Comparison of ENCODE assay signal across 9 cellular contexts in genomic region chr7:36119005-36119711, GRCh38. TPM values are rescaled to one million over a fixed set of nuclear protein-coding genes. Genes with fewer than 3 reads are reported as not detected.
DNase-seq lines count a peak whose midpoint lies in the region; ATAC-seq and TF ChIP-seq lines count a peak whose summit lies in the region.
"Had no signal": no experiment of that assay in that cellular context is flagged by ENCODE, and none has a peak within 500 bp of the region (broad histone marks: within the 10 kb centered on the region; RNA-seq: fewer than 3 reads in every experiment).

No MANE protein-coding gene starts in this region.

- ATAC-seq in GM21723 (IDR thresholded peaks at IDR 0.05; ENCODE audit: unreplicated experiment) (no peak), HG03432 (IDR thresholded peaks at IDR 0.05; ENCODE audit: unreplicated experiment) (no peak)

- H3K4me1 ChIP-seq in skeletal muscle satellite cell (ENCODE audit: control insufficient read depth, insufficient read depth, low read length), result peaks cover 53% of the 10 kb centered on the region

- H3K4me3 ChIP-seq in skeletal muscle satellite cell (ENCODE audit: low read length), result no peak overlapping the region
- H3K4me3 ChIP-seq: esophagus muscularis mucosa had no signal

- CTCF ChIA-PET in RWPE1 (lab: Yijun Ruan, JAX), result no interaction called here

- peak; percentile 92 for DNase-seq in HCEC 1CT
- DNase-seq in RWPE1 (ENCODE audit: low spot score), result peak; percentile 76
- DNase-seq in fibroblast of the conjunctiva (ENCODE audit: low read depth), result peak; percentile 93
- no peak for DNase-seq in HuH-7 (ENCODE audit: low spot score)
- DNase-seq in ecto neural progenitor cell (ENCODE audit: low spot score), result no peak

- H3K27me3 ChIP-seq in skeletal muscle satellite cell (ENCODE audit: control insufficient read depth, insufficient read depth, low read length), result no peaks in the 10 kb centered on the region
- H3K27me3 ChIP-seq: esophagus muscularis mucosa had no signal

- no peak for TF ChIP-seq CTCF in RWPE1 (conservative IDR thresholded peaks at IDR 0.05; ENCODE audit: low read depth)

- H3K4me2 ChIP-seq in skeletal muscle satellite cell (ENCODE audit: low read length), result peak overlapping the region; percentile 48

- H3K36me3 ChIP-seq in skeletal muscle satellite cell (ENCODE audit: insufficient read depth, low read length), result no peaks in the 10 kb centered on the region
- H3K36me3 ChIP-seq: esophagus muscularis mucosa had no signal

- H3K9ac ChIP-seq in skeletal muscle satellite cell (ENCODE audit: low read depth, low read length), result no peak overlapping the region

- POLR2A ChIA-PET in RWPE1 (lab: Yijun Ruan, JAX; ENCODE audit: low non-redundant PET), result no interaction called here

- H3K9me3 ChIP-seq in skeletal muscle satellite cell (replicated peaks; ENCODE audit: low read length), result no peaks in the 10 kb centered on the region
- H3K9me3 ChIP-seq: esophagus muscularis mucosa had no signal

- H3K27ac ChIP-seq in RWPE1, result peak overlapping the region; percentile 85
- H3K27ac ChIP-seq: esophagus muscularis mucosa had no signal

RNA-seq across cellular contexts. Expression of gene EEPD1, which starts 33.9 kb away (rescaled TPM):
- total RNA-seq in skeletal muscle satellite cell (2012; rRNA removed), result 1.3 and 1.5 TPM in 2 replicates

Comparison
In these comparisons a context has a peak if more than half of its experiments do, and no peak if none do; other contexts are left out.
1. DNase-seq: peak in HCEC 1CT (single experiment), RWPE1 (single experiment) and fibroblast of the conjunctiva (single experiment); none in HuH-7 (single experiment) and ecto neural progenitor cell (single experiment).